Comparison of ENCODE assay signal across 23 cellular contexts in the genomic region with DNA sequence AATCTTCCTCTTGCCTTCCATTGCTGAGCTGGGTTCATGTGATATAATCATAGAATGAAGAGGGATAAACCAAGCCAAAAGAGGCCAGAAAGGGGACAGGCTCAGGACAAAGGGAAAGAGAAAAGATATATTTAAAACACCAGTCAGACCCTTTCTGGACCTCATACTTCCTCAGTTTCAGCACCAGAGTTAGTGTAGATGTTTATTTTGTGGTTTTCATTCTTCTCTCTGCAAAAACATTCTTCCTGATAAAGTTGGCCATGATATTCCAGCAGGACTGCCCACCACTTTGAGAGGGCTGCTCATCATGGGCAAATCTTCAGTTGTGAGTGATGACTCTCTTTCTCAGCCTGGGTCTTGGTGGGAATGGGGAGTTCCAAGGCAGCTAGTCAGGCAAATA.
A peak's percentile ranks its signal among the peaks of the same experiment; 100 is the strongest.
DNase-seq lines count a peak whose midpoint lies in the region; ATAC-seq and TF ChIP-seq lines count a peak whose summit lies in the region.
"Had no signal": no experiment of that assay in that cellular context is flagged by ENCODE, and none has a peak within 500 bp of the region (broad histone marks: within the 10 kb centered on the region; RNA-seq: fewer than 3 reads in every experiment).

No MANE protein-coding gene starts in this region.

- TF ChIP-seq CTCF in hepatocyte (IDR thresholded peaks at IDR 0.05; ENCODE audit: poor library complexity) = no peak

- no peak overlapping the region for H3K4me2 ChIP-seq in hepatocyte

- no peaks in the 10 kb centered on the region for H3K9me3 ChIP-seq in hepatocyte (ENCODE audit: low read depth)
- H3K9me3 ChIP-seq in HAP-1 = no peaks in the 10 kb centered on the region
- H3K9me3 ChIP-seq: lower lobe of right lung, neutrophil, spleen, thoracic aorta had no signal

- H3K9me2 ChIP-seq in hepatocyte (replicated peaks; ENCODE audit: insufficient read depth) = no peaks in the 10 kb centered on the region

- no peak overlapping the region for H3K27ac ChIP-seq in hepatocyte
- H3K27ac ChIP-seq: lower lobe of right lung, neutrophil, thoracic aorta had no signal

- in situ Hi-C loops in HAP-1 (cut with MboI; ENCODE audit: low sequenced_read_pairs) = no loop called here

- H3K4me1 ChIP-seq in hepatocyte (ENCODE audit: insufficient read depth) (peaks cover 19% of the 10 kb centered on the region), HAP-1 (no peaks in the 10 kb centered on the region)
- H3K4me1 ChIP-seq: lower lobe of right lung, spleen had no signal

- ATAC-seq in GM18858 (IDR thresholded peaks at IDR 0.05; ENCODE audit: unreplicated experiment) = no peak
- no peak for ATAC-seq in HG03095 (IDR thresholded peaks at IDR 0.05; ENCODE audit: unreplicated experiment)
- ATAC-seq: CD8-positive, alpha-beta T cell; GM12878; lower lobe of right lung; T-helper 17 cell had no signal

- no peaks in the 10 kb centered on the region for H3K79me2 ChIP-seq in hepatocyte

- no peaks in the 10 kb centered on the region for H4K20me1 ChIP-seq in hepatocyte (ENCODE audit: insufficient read depth, poor library complexity, severe bottlenecking)

- H3K27me3 ChIP-seq in hepatocyte (no peaks in the 10 kb centered on the region), HAP-1 (ENCODE audit: low read depth) (0 out of 2 replicates have a peak, but pooled peaks cover 4% of the 10 kb centered on the region)
- H3K27me3 ChIP-seq: neutrophil, spleen had no signal

- H2AFZ ChIP-seq in hepatocyte = peak overlapping the region; percentile 42

- H3K4me3 ChIP-seq in hepatocyte = no peak overlapping the region
- no peak overlapping the region for H3K4me3 ChIP-seq in HAP-1
- H3K4me3 ChIP-seq: GM12878, lower lobe of right lung, spleen, thoracic aorta had no signal

- no peaks in the 10 kb centered on the region for H3K36me3 ChIP-seq in hepatocyte (replicated peaks; ENCODE audit: insufficient read depth, low read depth)
- H3K36me3 ChIP-seq in HAP-1 (replicated peaks) = no peaks in the 10 kb centered on the region
- H3K36me3 ChIP-seq: lower lobe of right lung, neutrophil, spleen, thoracic aorta had no signal

- DNase-seq in NCI-H226 (peak; percentile 59), brain pericyte (ENCODE audit: low read depth, low spot score) (peak; percentile 4), hepatocyte (ENCODE audit: low spot score) (no peak), smooth muscle cell of the brain vasculature (ENCODE audit: low read depth, low spot score) (peak; percentile 7), HAP-1 (ENCODE audit: low spot score in 2 of 2) (no peak)
- DNase-seq: activated CD4-positive, alpha-beta T cell treated with anti-CD3 and anti-CD28 coated beads, Interleukin-2, amount 10 ng/mL, durations not matched to agents 24 days and 14 days; CD8-positive, alpha-beta T cell; foreskin melanocyte; hypothalamus; islet precursor cell; lower lobe of right lung; NCI-H1105 treated with DMSO at 0.1 percent for 48 hours; NCI-H2029 treated with DMSO at 0.1 percent for 48 hours; NCI-H446 treated with DMSO at 0.1 percent for 48 hours; spleen; stimulated activated CD4-positive, alpha-beta T cell treated with anti-CD3 and anti-CD28 coated beads, Interleukin-4, amount 100 ng/mL, for 1 hour; stimulated activated naive CD4-positive, alpha-beta T cell treated with Interleukin-2 at 50 U/mL for 16 hours; T-helper 17 cell had no signal

Comparison
In these comparisons a context has a peak if more than half of its experiments do, and no peak if none do; other contexts are left out.
1. DNase-seq: peak in NCI-H226 (single experiment), brain pericyte (single experiment) and smooth muscle cell of the brain vasculature (single experiment); none in hepatocyte (single experiment) and HAP-1 (0 of 2).